ENCODE assay signal across 8 cellular contexts in genomic region chr19:42268142-42268703, GRCh38. TPM values are rescaled to one million over a fixed set of nuclear protein-coding genes. Genes with fewer than 3 reads are reported as not detected.
A peak's percentile ranks its signal among the peaks of the same experiment; 100 is the strongest.
DNase-seq lines count a peak whose midpoint lies in the region; ATAC-seq and TF ChIP-seq lines count a peak whose summit lies in the region.

No MANE protein-coding gene starts in this region.

- H3K9me3 Mint-ChIP-seq in H9, result no peaks in the 10 kb centered on the region; a peak in 1 of 5 replicates
- H3K9me3 Mint-ChIP-seq in neural progenitor cell, result no peaks in the 10 kb centered on the region

- peak overlapping the region; percentile 94 for H3K4me2 ChIP-seq in H9 (ENCODE audit: insufficient read depth, insufficient read length, low read length)
- H3K4me2 ChIP-seq in neural progenitor cell, result peak overlapping the region; percentile 77

- no peak overlapping the region; the same call in 1 of the 2 replicates for H3K4ac ChIP-seq in H9 (ENCODE audit: low read depth, low read length)

- no peak overlapping the region for H3K23ac ChIP-seq in H9 (ENCODE audit: insufficient read length, low read depth, low read length)

- H4K20me1 ChIP-seq in H9 (ENCODE audit: control insufficient read depth, insufficient read depth, insufficient read length) (no peaks in the 10 kb centered on the region), neural progenitor cell (ENCODE audit: low read depth) (no peaks in the 10 kb centered on the region)

- no peak overlapping the region for H2AK5ac ChIP-seq in H9 (ENCODE audit: insufficient read length, low read length)

- H3K4me1 ChIP-seq in ES-I3 (ENCODE audit: insufficient read depth, low read length) (peaks cover 19% of the 10 kb centered on the region), H9 (ENCODE audit: insufficient read depth, low read length) (no peaks in the 10 kb centered on the region; the same call in 1 of the 2 replicates), RWPE2 (ENCODE audit: insufficient read depth, poor library complexity, severe bottlenecking) (peaks cover 5% of the 10 kb centered on the region), neural progenitor cell (peaks cover 8% of the 10 kb centered on the region), stomach smooth muscle (ENCODE audit: control insufficient read depth, insufficient read depth, low read length) (peaks cover 29% of the 10 kb centered on the region)

- H2BK15ac ChIP-seq in H9 (ENCODE audit: low read depth, low read length), result no peak overlapping the region

- no peak overlapping the region for H3K27ac ChIP-seq in H9 (ENCODE audit: insufficient read length, low read depth, low read length)
- H3K27ac ChIP-seq in RWPE2 (ENCODE audit: poor library complexity, severe bottlenecking), result peak overlapping the region; percentile 98
- H3K27ac ChIP-seq in neural progenitor cell, result peak overlapping the region; percentile 98
- H3K27ac ChIP-seq in stomach smooth muscle (ENCODE audit: low read length), result peak overlapping the region; percentile 98

- no peak overlapping the region for H4K91ac ChIP-seq in H9 (ENCODE audit: insufficient read length, low read depth, low read length)

- H3K4me3 Mint-ChIP-seq in H9 (no peak overlapping the region), neural progenitor cell (no peak overlapping the region)

- H2AFZ ChIP-seq in H9 (ENCODE audit: low read length) (no peak overlapping the region), neural progenitor cell (replicated peaks) (peak overlapping the region; percentile 99)

- peak overlapping the region; percentile 98 for H3K18ac ChIP-seq in H9 (ENCODE audit: insufficient read length, low read depth, low read length)

- peak overlapping the region; percentile 84 for H3K4me3 ChIP-seq in RWPE2 (ENCODE audit: severe bottlenecking)
- peak overlapping the region; percentile 91 for H3K4me3 ChIP-seq in neural progenitor cell
- peak overlapping the region; percentile 75 to 91 for H3K4me3 ChIP-seq in stomach smooth muscle (ENCODE audit: low read length in 2 of 2)

- no peak overlapping the region for H4K5ac ChIP-seq in H9 (ENCODE audit: insufficient read length, low read depth, low read length)

- H3K4me1 Mint-ChIP-seq in H9 (peaks cover 20 to 25% of the 10 kb centered on the region in 2 experiments), neural progenitor cell (peaks cover 31% of the 10 kb centered on the region)

- H3K36me3 Mint-ChIP-seq in H9 (ENCODE audit: insufficient read depth in 1 of 3, low read depth in 3 of 3), result peaks cover 1 to 3% (median 2%) of the 10 kb centered on the region in 3 experiments; a peak in 4 of 7 replicates
- no peaks in the 10 kb centered on the region for H3K36me3 Mint-ChIP-seq in neural progenitor cell

- H3K27ac Mint-ChIP-seq in H9 (no peak overlapping the region; a peak in 2 of 7 replicates), neural progenitor cell (no peak overlapping the region)

- H3K56ac ChIP-seq in H9 (ENCODE audit: insufficient read length, low read depth, low read length), result no peak overlapping the region

- peak overlapping the region; percentile 61 for H3T11ph ChIP-seq in H9 (ENCODE audit: low read length)

- WGBS in H9 (ENCODE audit: extremely low coverage, insufficient read length, low lambda C conversion rate), result no CpG with 5 or more reads among the region's 46 CpGs

- peaks cover 9% of the 10 kb centered on the region for H3K23me2 ChIP-seq in H9 (ENCODE audit: insufficient read length, low read depth, low read length, poor library complexity, severe bottlenecking)

- H3K9ac ChIP-seq in ES-I3 (ENCODE audit: low read depth, low read length) (peak overlapping the region; percentile 92), H9 (ENCODE audit: extremely low read depth, insufficient read length, low read length) (peak overlapping the region; percentile 84), neural progenitor cell (peak overlapping the region; percentile 97), stomach smooth muscle (ENCODE audit: low read length in 2 of 2) (peak overlapping the region; percentile 81 to 99)

- peak overlapping the region; percentile 68 for H2BK5ac ChIP-seq in H9 (ENCODE audit: insufficient read length, low read length)

- no peak overlapping the region for H2BK12ac ChIP-seq in H9 (ENCODE audit: insufficient read length, low read depth, low read length)

- peak overlapping the region; percentile 89 for H2BK120ac ChIP-seq in H9 (ENCODE audit: low read depth, low read length, poor library complexity, severe bottlenecking)

- no peak overlapping the region for H2BK20ac ChIP-seq in H9 (ENCODE audit: low read depth, low read length, poor library complexity, severe bottlenecking)

- peak; percentile 99 for DNase-seq in H9
- peak; percentile 99 for DNase-seq in M059J (ENCODE audit: low read depth)
- peak; percentile 98 for DNase-seq in RWPE2 (ENCODE audit: low spot score)
- DNase-seq in activated effector memory CD4-positive, alpha-beta T cell treated with anti-CD3 and anti-CD28 coated beads, Interleukin-2, amount 50 U/mL, for 16 hours, result peak; percentile 98
- DNase-seq in foreskin melanocyte, result peak; percentile 99
- DNase-seq in neural progenitor cell (ENCODE audit: low spot score), result peak; percentile 100

- no peaks in the 10 kb centered on the region for H3K9me3 ChIP-seq in ES-I3 (ENCODE audit: control insufficient read depth, insufficient read depth, low read length)
- no peaks in the 10 kb centered on the region for H3K9me3 ChIP-seq in H9 (ENCODE audit: control insufficient read depth, low read depth, low read length)
- no peaks in the 10 kb centered on the region for H3K9me3 ChIP-seq in RWPE2 (ENCODE audit: severe bottlenecking)
- H3K9me3 ChIP-seq in neural progenitor cell (ENCODE audit: low read depth), result no peaks in the 10 kb centered on the region
- no peaks in the 10 kb centered on the region for H3K9me3 ChIP-seq in stomach smooth muscle (ENCODE audit: control insufficient read depth in 2 of 2, low read length in 2 of 2)

- H3K27me3 ChIP-seq in H9 (ENCODE audit: insufficient read depth, low read length) (no peaks in the 10 kb centered on the region), RWPE2 (ENCODE audit: insufficient read depth, poor library complexity, severe bottlenecking) (no peaks in the 10 kb centered on the region), neural progenitor cell (no peaks in the 10 kb centered on the region), stomach smooth muscle (ENCODE audit: control insufficient read depth in 1 of 2, insufficient read depth in 2 of 2, low read length in 2 of 2) (no peaks in the 10 kb centered on the region)

- H4K8ac ChIP-seq in H9 (replicated peaks; ENCODE audit: insufficient read length, low read depth, low read length), result no peak overlapping the region

- H3K27me3 Mint-ChIP-seq in H9 (ENCODE audit: low read depth) (peaks cover 7% of the 10 kb centered on the region), neural progenitor cell (ENCODE audit: insufficient read depth, low read depth) (peaks cover 5% of the 10 kb centered on the region)

- H3K79me2 ChIP-seq in H9 (ENCODE audit: insufficient read depth, low read length) (no peaks in the 10 kb centered on the region), neural progenitor cell (ENCODE audit: low read depth) (peaks cover 11% of the 10 kb centered on the region)

- peaks cover 5% of the 10 kb centered on the region for H3F3A ChIP-seq in neural progenitor cell (ENCODE audit: low read depth)

- H3K79me1 ChIP-seq in H9 (ENCODE audit: insufficient read depth, low read depth, low read length, poor library complexity, severe bottlenecking), result no peaks in the 10 kb centered on the region

- peak overlapping the region; percentile 99 for H3K14ac ChIP-seq in H9 (ENCODE audit: insufficient read depth, low read length)

- H3K36me3 ChIP-seq in ES-I3 (ENCODE audit: insufficient read depth, low read length), result no peaks in the 10 kb centered on the region
- no peaks in the 10 kb centered on the region for H3K36me3 ChIP-seq in RWPE2 (ENCODE audit: low read depth)
- no peaks in the 10 kb centered on the region for H3K36me3 ChIP-seq in neural progenitor cell
- peaks cover 0 to 1% of the 10 kb centered on the region in 2 donors for H3K36me3 ChIP-seq in stomach smooth muscle (ENCODE audit: control insufficient read depth in 2 of 2, insufficient read depth in 2 of 2, low read length in 2 of 2)

- peak; percentile 47 for ATAC-seq in RWPE2 (ENCODE audit: low read depth)

- no peak for TF ChIP-seq CTCF in H9 (conservative IDR thresholded peaks at IDR 0.05)
- no peak for TF ChIP-seq CTCF in RWPE2 (IDR thresholded peaks at IDR 0.05; ENCODE audit: poor library complexity, severe bottlenecking)
- TF ChIP-seq CTCF in neural progenitor cell (IDR thresholded peaks at IDR 0.05), result no peak

RNA-seq across cellular contexts. Expression of gene CIC, which starts 0.8 kb away (rescaled TPM):
- total RNA-seq in H9 (2021) (54.0 and 56.0 TPM in 2 replicates), neural progenitor cell (ENCODE audit: low replicate concordance) (5.2 and 28.1 TPM in 2 replicates)
- 25.7 and 30.4 TPM in 2 replicates for total RNA-seq in M059J (2014; rRNA removed; shearing (Covaris generic))

RNA-seq across cellular contexts. Expression of gene ERF, which starts 13.3 kb away (rescaled TPM):
- total RNA-seq in H9 (2021) (120 and 126 TPM in 2 replicates), neural progenitor cell (ENCODE audit: low replicate concordance) (43.1 and 94.8 TPM in 2 replicates)
- total RNA-seq in M059J (2014; rRNA removed; shearing (Covaris generic)), result 34.6 and 42.1 TPM in 2 replicates

RNA-seq across cellular contexts. Expression of gene GSK3A, which starts 25.8 kb away (rescaled TPM):
- total RNA-seq in H9 (2021) (52.4 and 53.7 TPM in 2 replicates), neural progenitor cell (ENCODE audit: low replicate concordance) (22.5 and 41.3 TPM in 2 replicates)
- total RNA-seq in M059J (2014; rRNA removed; shearing (Covaris generic)), result 32.7 and 34.8 TPM in 2 replicates

RNA-seq across cellular contexts. Expression of gene PRR19, which starts 33.7 kb away (rescaled TPM):
- total RNA-seq in H9 (2021), result 2.9 and 3.2 TPM in 2 replicates
- total RNA-seq in M059J (2014; rRNA removed; shearing (Covaris generic)), result 0.30 and 2.1 TPM in 2 replicates
- total RNA-seq in neural progenitor cell (ENCODE audit: low replicate concordance), result 1.0 TPM in 2 replicates

RNA-seq across cellular contexts. Expression of gene PAFAH1B3, which starts 34.2 kb away (rescaled TPM):
- total RNA-seq in H9 (2021), result 109 and 113 TPM in 2 replicates
- total RNA-seq in M059J (2014; rRNA removed; shearing (Covaris generic)), result 80.7 and 81.2 TPM in 2 replicates
- total RNA-seq in neural progenitor cell (ENCODE audit: low replicate concordance), result 63.2 and 106 TPM in 2 replicates
